ENCODE assay signal across 8 cellular contexts in genomic region chr5:103232393-103232999, GRCh38. TPM values are rescaled to one million over a fixed set of nuclear protein-coding genes. Genes with fewer than 3 reads are reported as not detected.
DNase-seq lines count a peak whose midpoint lies in the region; ATAC-seq and TF ChIP-seq lines count a peak whose summit lies in the region.

No MANE protein-coding gene starts in this region.

- H3K79me2 ChIP-seq in HCT116 (ENCODE audit: insufficient read depth, low read length): no peaks in the 10 kb centered on the region

- no peaks in the 10 kb centered on the region for H3K9me3 ChIP-seq in HCT116 (ENCODE audit: control insufficient read depth in 1 of 2, insufficient read depth in 1 of 2, low read depth in 1 of 2, low read length in 2 of 2)

- peaks cover 6% of the 10 kb centered on the region for H3K27me3 Mint-ChIP-seq in activated T-helper 17 cell treated with anti-CD3 and anti-CD28 coated beads, Interleukin-2, amount 50 U/mL, for 72 hours
- H3K27me3 Mint-ChIP-seq in immature natural killer cell (ENCODE audit: low read depth in 3 of 3) (peaks cover 3% of the 10 kb centered on the region in 3 donors), type B pancreatic cell (no peaks in the 10 kb centered on the region)

- POLR2A ChIA-PET in AG04449 (lab: Yijun Ruan, JAX) (no interaction called here), HCT116 (lab: Charles Lee) (no interaction called here)

- no TSS peak for BruUV-seq in HCT116 (replicated peaks; lab: Mats Ljungman, UMichigan)

- H3K4me1 Mint-ChIP-seq in activated T-helper 17 cell treated with anti-CD3 and anti-CD28 coated beads, Interleukin-2, amount 50 U/mL, for 72 hours: no peaks in the 10 kb centered on the region
- H3K4me1 Mint-ChIP-seq in immature natural killer cell (no peaks in the 10 kb centered on the region), type B pancreatic cell (ENCODE audit: unreplicated experiment) (no peaks in the 10 kb centered on the region)

- H3K4me2 ChIP-seq in HCT116 (ENCODE audit: low read length): no peak overlapping the region

- no peaks in the 10 kb centered on the region for H3K36me3 ChIP-seq in HCT116 (ENCODE audit: control insufficient read depth in 1 of 2, insufficient read depth in 2 of 2, low read length in 2 of 2)

- no peak overlapping the region for H3K9ac ChIP-seq in HCT116 (ENCODE audit: low read length)

- peak; percentile 75 for TF ChIP-seq RAD21 in HCT116 (IDR thresholded peaks at IDR 0.05; ENCODE audit: low read depth)

- no peak overlapping the region for H3K27ac Mint-ChIP-seq in activated T-helper 17 cell treated with anti-CD3 and anti-CD28 coated beads, Interleukin-2, amount 50 U/mL, for 72 hours
- no peak overlapping the region for H3K27ac Mint-ChIP-seq in immature natural killer cell
- H3K27ac Mint-ChIP-seq in type B pancreatic cell: no peak overlapping the region

- DNase-seq in AG04449 (ENCODE audit: low read depth, low spot score): no peak
- peak; percentile 13 for DNase-seq in GF-D8 (lab: John Stamatoyannopoulos, UW)
- DNase-seq in HCT116 (ENCODE audit: low read depth, low spot score): peak; percentile 36
- peak; percentile 46 for DNase-seq in LoVo (ENCODE audit: low spot score)
- peak; percentile 22 to 30 (median 26) for DNase-seq in immature natural killer cell
- DNase-seq in type B pancreatic cell (ENCODE audit: extremely low spot score, unreplicated experiment): no peak

- H3K4me3 ChIP-seq in AG04449 (ENCODE audit: low read depth, low read length): no peak overlapping the region
- H3K4me3 ChIP-seq in HCT116 (replicated peaks in 1 of 2; ENCODE audit: low read depth in 1 of 2, low read length in 2 of 2): no peak overlapping the region

- H3K27ac ChIP-seq in HCT116 (ENCODE audit: low read depth, low read length): no peak overlapping the region

- no peaks in the 10 kb centered on the region for H3K27me3 ChIP-seq in HCT116 (ENCODE audit: insufficient read depth, low read length)

- H3K4me1 ChIP-seq in HCT116 (ENCODE audit: control insufficient read depth in 1 of 2, insufficient read depth in 2 of 2, low read length in 2 of 2): no peaks in the 10 kb centered on the region

- peak; percentile 38 for TF ChIP-seq CTCF in AG04449 (IDR thresholded peaks at IDR 0.05; ENCODE audit: insufficient read depth, low read length, missing control alignments)
- TF ChIP-seq CTCF in HCT116 (IDR thresholded peaks at IDR 0.05 in 2 of 3, conservative IDR thresholded peaks at IDR 0.05 in 1 of 3; ENCODE audit: borderline replicate concordance in 1 of 3, insufficient read depth in 1 of 3, low read depth in 2 of 3, low read length in 2 of 3): peak; percentile 61 to 83 (median 74); a peak in 5 of 6 replicates
- TF ChIP-seq CTCF in type B pancreatic cell (conservative IDR thresholded peaks at IDR 0.05): peak; percentile 78

- CTCF ChIA-PET in AG04449 (lab: Yijun Ruan, JAX) (interaction anchor here (0.7 to 3.5 kb wide), 23 partner anchors 9 to 947 kb away, joined by 3 to 145 read pairs (median 4); partner anchors contain the start of gene MACIR), HCT116 (lab: Charles Lee) (interaction anchor here (0.9 to 2.6 kb wide), 4 partner anchors 16 to 350 kb away, joined by 4 to 42 read pairs (median 8); partner anchors contain the start of gene MACIR)

- peak; percentile 81 for ATAC-seq in HCT116
- peak; percentile 50 for ATAC-seq in activated T-helper 17 cell treated with anti-CD3 and anti-CD28 coated beads, Interleukin-2, amount 50 U/mL, for 72 hours (replicated peaks)
- ATAC-seq in GM21367 (IDR thresholded peaks at IDR 0.05; ENCODE audit: unreplicated experiment): no peak

- no peaks in the 10 kb centered on the region for H3K36me3 Mint-ChIP-seq in activated T-helper 17 cell treated with anti-CD3 and anti-CD28 coated beads, Interleukin-2, amount 50 U/mL, for 72 hours (ENCODE audit: low read depth)
- H3K36me3 Mint-ChIP-seq in immature natural killer cell (no peaks in the 10 kb centered on the region), type B pancreatic cell (no peaks in the 10 kb centered on the region)

- intact Hi-C loops in HCT116 (cut with micrococcal nuclease): loop anchor here (1.0 kb wide), 1 partner anchor 243 kb away; no protein-coding TSS in a partner anchor

- TF ChIP-seq POLR2A in HCT116 (IDR thresholded peaks at IDR 0.05; ENCODE audit: borderline replicate concordance, extremely low read depth, insufficient read depth, insufficient read length): no peak

- no peaks in the 10 kb centered on the region for H3K9me3 Mint-ChIP-seq in activated T-helper 17 cell treated with anti-CD3 and anti-CD28 coated beads, Interleukin-2, amount 50 U/mL, for 72 hours
- H3K9me3 Mint-ChIP-seq in immature natural killer cell: no peaks in the 10 kb centered on the region
- no peaks in the 10 kb centered on the region for H3K9me3 Mint-ChIP-seq in type B pancreatic cell

- RAD21 ChIA-PET in HCT116 (lab: Charles Lee; ENCODE audit: low non-redundant PET in 1 of 2, low total read pairs in 2 of 2, uncharacterized antibody in 2 of 2, unreplicated experiment in 2 of 2): interaction anchor here in 1 of 2 experiments (1.7 kb wide), 1 partner anchor 242 kb away, joined by 8 read pairs; no protein-coding TSS in a partner anchor

- H2AFZ ChIP-seq in HCT116 (ENCODE audit: low read depth, low read length, poor library complexity, severe bottlenecking): no peak overlapping the region

- H4K20me1 ChIP-seq in HCT116 (ENCODE audit: insufficient read depth): no peaks in the 10 kb centered on the region

- H3K4me3 Mint-ChIP-seq in activated T-helper 17 cell treated with anti-CD3 and anti-CD28 coated beads, Interleukin-2, amount 50 U/mL, for 72 hours: no peak overlapping the region
- no peak overlapping the region for H3K4me3 Mint-ChIP-seq in immature natural killer cell
- H3K4me3 Mint-ChIP-seq in type B pancreatic cell: no peak overlapping the region

- no peaks in the 10 kb centered on the region for H3K9me2 ChIP-seq in HCT116 (ENCODE audit: insufficient read depth)

TF ChIP-seq in HCT116, 20 proteins besides CTCF, POLR2A, EP300 and RAD21:
- TF ChIP-seq CBX3 (IDR thresholded peaks at IDR 0.05; ENCODE audit: low read depth): 0 out of 2 replicates have a peak, but pooled peaks have one; percentile 18
- TF ChIP-seq MAX (IDR thresholded peaks at IDR 0.05): no peak

RNA-seq across cellular contexts. Expression of gene MACIR, which starts 26.1 kb away (rescaled TPM):
- 10.4 TPM for total RNA-seq in HCT116 (2021; ENCODE audit: unreplicated experiment)
- polyA plus RNA-seq in HCT116 (2012): 4.6 and 5.4 TPM in 2 replicates
- total RNA-seq in activated T-helper 17 cell treated with anti-CD3 and anti-CD28 coated beads, Interleukin-2, amount 50 U/mL, for 72 hours: 1 to 10 TPM; 5.2 to 9.7 TPM
- polyA plus RNA-seq in immature natural killer cell: 1 to 10 TPM; 2.8 to 6.5 (median 3.3) TPM
- total RNA-seq in type B pancreatic cell (ENCODE audit: low replicate concordance): 19.3 and 20.8 TPM in 2 replicates

Comparison
In these comparisons a context has a peak if more than half of its experiments do, and no peak if none do; other contexts are left out.
1. DNase-seq: peak in GF-D8 (single experiment), HCT116 (single experiment), LoVo (single experiment) and immature natural killer cell (3 of 3); none in AG04449 (single experiment) and type B pancreatic cell (single experiment).
2. Peak in every context shown above with its lines, with median percentiles within 50 percentile points of each other: CTCF ChIP-seq.